8 cellular contexts compared by ENCODE assay signal in genomic region chr7:97005764-97006145, GRCh38. TPM values are rescaled to one million over a fixed set of nuclear protein-coding genes. Genes with fewer than 3 reads are reported as not detected.
DNase-seq lines count a peak whose midpoint lies in the region; ATAC-seq and TF ChIP-seq lines count a peak whose summit lies in the region.

No MANE protein-coding gene starts in this region.

- TF ChIP-seq POLR2A in thyroid gland (IDR thresholded peaks at IDR 0.05) = no peak

- no peak for DNase-seq in activated T-cell treated with anti-CD3 and anti-CD28 coated beads, Interleukin-2, amount 50 U/mL, for 24 hours
- no peak for DNase-seq in activated T-cell treated with anti-CD3 and anti-CD28 coated beads, Interleukin-2, amount 50 U/mL, for 1 hour
- no peak for DNase-seq in activated CD4-positive, alpha-beta memory T cell treated with anti-CD3 and anti-CD28 coated beads for 36 hours
- DNase-seq in thyroid gland = no peak

- H3K27me3 ChIP-seq in iPS-20b (ENCODE audit: insufficient read depth, low read length) (peaks cover 99% of the 10 kb centered on the region), thymus (ENCODE audit: control insufficient read depth, insufficient read depth) (peaks cover 75% of the 10 kb centered on the region), thyroid gland (peaks cover 55% of the 10 kb centered on the region)

- peaks cover 91% of the 10 kb centered on the region for H3K27me3 Mint-ChIP-seq in activated T-cell treated with anti-CD3 and anti-CD28 coated beads, Interleukin-2, amount 50 U/mL, for 24 hours
- peaks cover 82% of the 10 kb centered on the region for H3K27me3 Mint-ChIP-seq in activated CD4-positive, alpha-beta memory T cell treated with anti-CD3 and anti-CD28 coated beads for 36 hours

- H3K4me1 Mint-ChIP-seq in activated T-cell treated with anti-CD3 and anti-CD28 coated beads, Interleukin-2, amount 50 U/mL, for 24 hours (ENCODE audit: low read depth) = peaks cover 27% of the 10 kb centered on the region
- peaks cover 20% of the 10 kb centered on the region for H3K4me1 Mint-ChIP-seq in activated CD4-positive, alpha-beta memory T cell treated with anti-CD3 and anti-CD28 coated beads for 36 hours (ENCODE audit: low read depth)

- no peak overlapping the region for H3K27ac Mint-ChIP-seq in activated T-cell treated with anti-CD3 and anti-CD28 coated beads, Interleukin-2, amount 50 U/mL, for 24 hours
- H3K27ac Mint-ChIP-seq in activated CD4-positive, alpha-beta memory T cell treated with anti-CD3 and anti-CD28 coated beads for 36 hours = no peak overlapping the region

- H3K9ac ChIP-seq in iPS-20b (ENCODE audit: low read depth, low read length) = no peak overlapping the region

- H3K36me3 ChIP-seq in iPS-20b (ENCODE audit: insufficient read depth, low read depth, low read length) = no peaks in the 10 kb centered on the region
- no peaks in the 10 kb centered on the region for H3K36me3 ChIP-seq in thymus (ENCODE audit: control insufficient read depth, insufficient read depth)
- no peaks in the 10 kb centered on the region for H3K36me3 ChIP-seq in thyroid gland

- H3K4me1 ChIP-seq in iPS-20b (ENCODE audit: insufficient read depth, low read length) = peaks cover 16% of the 10 kb centered on the region
- H3K4me1 ChIP-seq in thymus (ENCODE audit: control insufficient read depth, insufficient read depth, low read length) = no peaks in the 10 kb centered on the region
- peaks cover 15% of the 10 kb centered on the region in 2 donors for H3K4me1 ChIP-seq in thyroid gland

- H3K27ac ChIP-seq in iPS-20b (ENCODE audit: low read length) (no peak overlapping the region), thymus (ENCODE audit: low read depth) (no peak overlapping the region), thyroid gland (no peak overlapping the region)

- H3K9me3 Mint-ChIP-seq in activated T-cell treated with anti-CD3 and anti-CD28 coated beads, Interleukin-2, amount 50 U/mL, for 24 hours = no peaks in the 10 kb centered on the region
- no peaks in the 10 kb centered on the region for H3K9me3 Mint-ChIP-seq in activated CD4-positive, alpha-beta memory T cell treated with anti-CD3 and anti-CD28 coated beads for 36 hours

- TF ChIP-seq CTCF in thyroid gland (IDR thresholded peaks at IDR 0.05) = no peak

- H3K9me3 ChIP-seq in iPS-20b (ENCODE audit: insufficient read depth, low read depth, low read length) = no peaks in the 10 kb centered on the region; the same call in 1 of the 2 replicates
- peaks cover 2% of the 10 kb centered on the region for H3K9me3 ChIP-seq in thymus (ENCODE audit: control insufficient read depth)
- no peaks in the 10 kb centered on the region for H3K9me3 ChIP-seq in thyroid gland

- ATAC-seq in HG03196 (IDR thresholded peaks at IDR 0.05; ENCODE audit: unreplicated experiment) (no peak), HG02852 (IDR thresholded peaks at IDR 0.05; ENCODE audit: unreplicated experiment) (no peak)

- H3K36me3 Mint-ChIP-seq in activated T-cell treated with anti-CD3 and anti-CD28 coated beads, Interleukin-2, amount 50 U/mL, for 24 hours (ENCODE audit: low read depth) = no peaks in the 10 kb centered on the region
- H3K36me3 Mint-ChIP-seq in activated CD4-positive, alpha-beta memory T cell treated with anti-CD3 and anti-CD28 coated beads for 36 hours = peaks cover 3% of the 10 kb centered on the region

- H3K4me3 ChIP-seq in iPS-20b (ENCODE audit: low read length) (peak overlapping the region; percentile 56), thymus (ENCODE audit: low read length) (peak overlapping the region; percentile 18), thyroid gland (replicated peaks in 1 of 3) (peak overlapping the region in 1 of 3 donors; percentile 17)

- POLR2A ChIA-PET in activated CD4-positive, alpha-beta memory T cell treated with anti-CD3 and anti-CD28 coated beads for 36 hours (lab: Charles Lee) = no interaction called here

- intact Hi-C loops in activated CD4-positive, alpha-beta memory T cell treated with anti-CD3 and anti-CD28 coated beads for 36 hours (cut with micrococcal nuclease) = loop anchor here (1.0 to 2.0 kb wide), 2 partner anchors 11 to 21 kb away; no protein-coding TSS in a partner anchor
- intact Hi-C loops in thyroid gland (cut with DNase I) = no loop called here

- peak overlapping the region; percentile 69 for H3K4me3 Mint-ChIP-seq in activated T-cell treated with anti-CD3 and anti-CD28 coated beads, Interleukin-2, amount 50 U/mL, for 24 hours
- H3K4me3 Mint-ChIP-seq in activated CD4-positive, alpha-beta memory T cell treated with anti-CD3 and anti-CD28 coated beads for 36 hours = peak overlapping the region; percentile 67

- 3% methylated on average over 20 of the region's 20 CpGs for WGBS in thymus
- 1 to 3% methylated on average over 10 to 14 of the region's 20 CpGs for WGBS in thyroid gland, 2 donors

- CTCF ChIA-PET in activated CD4-positive, alpha-beta memory T cell treated with anti-CD3 and anti-CD28 coated beads for 36 hours (lab: Charles Lee) = interaction anchor here (1.1 to 2.9 kb wide), 2 partner anchors 16 to 21 kb away, joined by 4 to 11 read pairs; no protein-coding TSS in a partner anchor

RNA-seq across cellular contexts. Expression of gene DLX6, which starts 0.4 kb away (rescaled TPM):
- total RNA-seq in activated CD4-positive, alpha-beta memory T cell treated with anti-CD3 and anti-CD28 coated beads for 36 hours = not detected
- 1.4 TPM for polyA plus RNA-seq in thymus
- under 1 TPM in 1 of 4 donors, not detected in 3; 0.81 TPM for total RNA-seq in thyroid gland

RNA-seq across cellular contexts. Expression of gene DLX5, which starts 18.9 kb away (rescaled TPM):
- not detected for total RNA-seq in activated CD4-positive, alpha-beta memory T cell treated with anti-CD3 and anti-CD28 coated beads for 36 hours
- 9.0 TPM for polyA plus RNA-seq in thymus
- 1 to 10 TPM in 1 of 4 donors, under 1 TPM in 2, not detected in 1; 0.54 to 1.5 (median 0.67) TPM for total RNA-seq in thyroid gland
